ENCODE assay signal across 14 cellular contexts in genomic region chr11:83773950-83774880, GRCh38.
A peak's percentile ranks its signal among the peaks of the same experiment; 100 is the strongest.
DNase-seq lines count a peak whose midpoint lies in the region; TF ChIP-seq lines count a peak whose summit lies in the region.
"Had no signal": no experiment of that assay in that cellular context is flagged by ENCODE, and none has a peak within 500 bp of the region (broad histone marks: within the 10 kb centered on the region; RNA-seq: fewer than 3 reads in every experiment).

No MANE protein-coding gene starts in this region.

- CTCF ChIA-PET in A673 (lab: Charles Lee), result no interaction called here
- CTCF ChIA-PET in RWPE1 (lab: Yijun Ruan, JAX), result interaction anchor here (0.7 kb wide), 1 partner anchor 229 kb away, joined by 4 read pairs; no protein-coding TSS in a partner anchor

- peaks cover 26% of the 10 kb centered on the region for H3K27me3 Mint-ChIP-seq in chondrocyte (ENCODE audit: low read depth)
- H3K27me3 Mint-ChIP-seq: type B pancreatic cell had no signal

- no peak overlapping the region for H3K4me3 ChIP-seq in A673 (ENCODE audit: low read depth, low read length, poor library complexity, severe bottlenecking)
- H3K4me3 ChIP-seq in fibroblast of pulmonary artery (replicated peaks; ENCODE audit: low read depth, low read length), result no peak overlapping the region
- no peak overlapping the region for H3K4me3 ChIP-seq in spleen

- 75 to 88% (median 82%) methylated on average over 7 of the region's 7 CpGs for WGBS in spleen, 5 donors

- H3K9me3 Mint-ChIP-seq in chondrocyte (ENCODE audit: low read depth), result no peaks in the 10 kb centered on the region
- H3K9me3 Mint-ChIP-seq: activated naive CD4-positive, alpha-beta T cell treated with anti-CD3 and anti-CD28 coated beads for 36 hours; T-helper 2 cell treated with Interferon-gamma antibody and Interleukin-4, amounts not matched to agents 5 μg/mL and 100 μg/mL, for 36 hours; type B pancreatic cell had no signal

- H3K36me3 ChIP-seq in A673 (ENCODE audit: insufficient read depth, low read length, poor library complexity, severe bottlenecking), result no peaks in the 10 kb centered on the region
- H3K36me3 ChIP-seq in spleen, result no peaks in the 10 kb centered on the region

- TF ChIP-seq POLR2A in spleen (IDR thresholded peaks at IDR 0.05), result no peak

- BruUV-seq in A673 (replicated peaks; lab: Mats Ljungman, UMichigan), result TSS peak; percentile 6

- POLR2A ChIA-PET in A673 (lab: Charles Lee; ENCODE audit: low non-redundant PET) (no interaction called here), RWPE1 (lab: Yijun Ruan, JAX; ENCODE audit: low non-redundant PET) (no interaction called here)

- H3K4me1 ChIP-seq in A673 (ENCODE audit: insufficient read depth, low read length, poor library complexity, severe bottlenecking), result peaks cover 59% of the 10 kb centered on the region
- no peaks in the 10 kb centered on the region for H3K4me1 ChIP-seq in spleen

- TF ChIP-seq CTCF in A673 (conservative IDR thresholded peaks at IDR 0.05; ENCODE audit: low read depth, low read length), result no peak
- TF ChIP-seq CTCF in RWPE1 (conservative IDR thresholded peaks at IDR 0.05; ENCODE audit: low read depth), result no peak
- no peak for TF ChIP-seq CTCF in fibroblast of pulmonary artery (IDR thresholded peaks at IDR 0.05; ENCODE audit: low read length, missing control alignments)
- TF ChIP-seq CTCF in chondrocyte (IDR thresholded peaks at IDR 0.05), result no peak
- no peak for TF ChIP-seq CTCF in spleen (IDR thresholded peaks at IDR 0.05 in 8 of 11, conservative IDR thresholded peaks at IDR 0.05 in 3 of 11)

- H3K27me3 ChIP-seq in A673 (replicated peaks; ENCODE audit: insufficient read depth, low read depth, low read length, poor library complexity) (no peaks in the 10 kb centered on the region), spleen (replicated peaks in 1 of 7) (no peaks in the 10 kb centered on the region)

- DNase-seq in A673 (ENCODE audit: low spot score) (peak; percentile 90), HT1080 (ENCODE audit: low read depth) (peak; percentile 49), RWPE1 (ENCODE audit: low spot score) (peak; percentile 28), fibroblast of pulmonary artery (ENCODE audit: low read depth) (peak; percentile 36), chondrocyte (ENCODE audit: low spot score) (no peak), spleen (no peak), NCI-H510A treated with DMSO at 0.1 percent for 48 hours (lab: John Stamatoyannopoulos, UW) (no peak), Kasumi-1 (lab: John Stamatoyannopoulos, UW) (no peak)
- DNase-seq: activated CD4-positive, alpha-beta T cell treated with anti-CD3 and anti-CD28 coated beads for 4 hours; activated naive CD4-positive, alpha-beta T cell treated with anti-CD3 and anti-CD28 coated beads for 36 hours; NCI-H774; nucleus accumbens had no signal

- intact Hi-C loops in A673 (cut with micrococcal nuclease; ENCODE audit: unreplicated experiment), result no loop called here
- intact Hi-C loops in spleen (cut with DNase I; ENCODE audit: low total_unique reads), result no loop called here

- no peak overlapping the region for H3K27ac Mint-ChIP-seq in chondrocyte (ENCODE audit: unreplicated experiment)
- H3K27ac Mint-ChIP-seq: activated naive CD4-positive, alpha-beta T cell treated with anti-CD3 and anti-CD28 coated beads for 36 hours; T-helper 2 cell treated with Interferon-gamma antibody and Interleukin-4, amounts not matched to agents 5 μg/mL and 100 μg/mL, for 36 hours; type B pancreatic cell had no signal

- H3K27ac ChIP-seq in A673 (ENCODE audit: low read depth, low read length, poor library complexity, severe bottlenecking) (peak overlapping the region; percentile 71), RWPE1 (no peak overlapping the region), spleen (no peak overlapping the region)

- peaks cover 1% of the 10 kb centered on the region for H3K36me3 Mint-ChIP-seq in chondrocyte (ENCODE audit: low read depth)
- H3K36me3 Mint-ChIP-seq: type B pancreatic cell had no signal

- H3K9me3 ChIP-seq in A673 (ENCODE audit: low read depth, low read length, poor library complexity, severe bottlenecking), result no peaks in the 10 kb centered on the region
- H3K9me3 ChIP-seq in spleen, result no peaks in the 10 kb centered on the region

- H3K4me3 Mint-ChIP-seq in chondrocyte (ENCODE audit: unreplicated experiment), result no peak overlapping the region
- H3K4me3 Mint-ChIP-seq: activated naive CD4-positive, alpha-beta T cell treated with anti-CD3 and anti-CD28 coated beads for 36 hours; T-helper 2 cell treated with Interferon-gamma antibody and Interleukin-4, amounts not matched to agents 5 μg/mL and 100 μg/mL, for 36 hours; type B pancreatic cell had no signal

- no peaks in the 10 kb centered on the region for H3K4me1 Mint-ChIP-seq in chondrocyte (ENCODE audit: low read depth)

Comparison
In these comparisons a context has a peak if more than half of its experiments do, and no peak if none do; other contexts are left out.
1. DNase-seq: peak in A673 (single experiment), HT1080 (single experiment), RWPE1 (single experiment) and fibroblast of pulmonary artery (single experiment); none in chondrocyte (single experiment), spleen (single experiment), NCI-H510A treated with DMSO at 0.1 percent for 48 hours (single experiment) and Kasumi-1 (0 of 2).